1 cellular context compared by ENCODE assay signal in genomic region chr10:33106767-33107166, GRCh38.
TF ChIP-seq lines count a peak whose summit lies in the region.

No MANE protein-coding gene starts in this region.

TF ChIP-seq in K562, 482 proteins besides CTCF, POLR2A, EP300 and RAD21:
- no peak for TF ChIP-seq PRMT5 (CRISPR knock-in tag; IDR thresholded peaks at IDR 0.05)
- no peak for TF ChIP-seq CHD4 (IDR thresholded peaks at IDR 0.05; ENCODE audit: insufficient read depth, insufficient replicate concordance, low read depth, low read length, poor library complexity, severe bottlenecking)
- TF ChIP-seq ZNF212 (CRISPR knock-in tag; IDR thresholded peaks at IDR 0.05): no peak
